1 cellular context compared by ENCODE assay signal in the genomic region with DNA sequence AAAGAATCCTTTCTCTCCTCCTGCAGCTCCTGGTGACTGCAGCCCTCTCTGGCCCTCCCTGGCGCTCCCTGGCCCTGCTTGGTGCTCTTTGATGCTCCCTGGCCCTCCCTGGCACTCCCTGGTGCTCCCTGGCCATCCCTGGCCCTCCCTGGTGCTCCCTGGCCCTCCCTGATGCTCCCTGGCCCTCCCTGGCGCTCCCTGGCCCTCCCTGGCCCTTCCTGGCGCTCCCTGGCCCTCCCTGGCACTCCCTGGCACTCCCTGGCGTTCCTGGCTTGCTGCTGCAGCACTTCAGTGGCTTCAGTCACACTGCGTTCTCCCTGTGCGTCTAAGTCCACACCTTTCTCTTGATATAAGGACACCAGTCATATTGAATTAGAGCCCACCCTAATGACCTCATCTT.
TF ChIP-seq lines count a peak whose summit lies in the region.

No MANE protein-coding gene starts in this region.

TF ChIP-seq in HepG2, 621 proteins besides CTCF, POLR2A, EP300 and RAD21 (continued from another document):
- no peak for TF ChIP-seq ZNF616 (CRISPR knock-in tag; IDR thresholded peaks at IDR 0.05; ENCODE audit: low read depth)
- TF ChIP-seq ZNF263 (CRISPR knock-in tag; IDR thresholded peaks at IDR 0.05), result peak; percentile 42; the same call in 1 of the 2 replicates
TF ChIP-seq in HepG2: peak in this region for 1.
